ENCODE assay signal across 1 cellular context in genomic region chr10:7687228-7687907, GRCh38.
TF ChIP-seq lines count a peak whose summit lies in the region.

No MANE protein-coding gene starts in this region.

TF ChIP-seq in HepG2, 621 proteins besides CTCF, POLR2A, EP300 and RAD21 (continued from another document and continues in another):
- TF ChIP-seq BATF2 (CRISPR knock-in tag; IDR thresholded peaks at IDR 0.05): no peak
- no peak for TF ChIP-seq NFYB (CRISPR knock-in tag; IDR thresholded peaks at IDR 0.05)
- TF ChIP-seq YEATS4 (CRISPR knock-in tag; IDR thresholded peaks at IDR 0.05; ENCODE audit: borderline replicate concordance): no peak
- no peak for TF ChIP-seq SOX6 (IDR thresholded peaks at IDR 0.05)
- TF ChIP-seq SOX6 (CRISPR knock-in tag; IDR thresholded peaks at IDR 0.05): no peak
- TF ChIP-seq, protein P1, sequence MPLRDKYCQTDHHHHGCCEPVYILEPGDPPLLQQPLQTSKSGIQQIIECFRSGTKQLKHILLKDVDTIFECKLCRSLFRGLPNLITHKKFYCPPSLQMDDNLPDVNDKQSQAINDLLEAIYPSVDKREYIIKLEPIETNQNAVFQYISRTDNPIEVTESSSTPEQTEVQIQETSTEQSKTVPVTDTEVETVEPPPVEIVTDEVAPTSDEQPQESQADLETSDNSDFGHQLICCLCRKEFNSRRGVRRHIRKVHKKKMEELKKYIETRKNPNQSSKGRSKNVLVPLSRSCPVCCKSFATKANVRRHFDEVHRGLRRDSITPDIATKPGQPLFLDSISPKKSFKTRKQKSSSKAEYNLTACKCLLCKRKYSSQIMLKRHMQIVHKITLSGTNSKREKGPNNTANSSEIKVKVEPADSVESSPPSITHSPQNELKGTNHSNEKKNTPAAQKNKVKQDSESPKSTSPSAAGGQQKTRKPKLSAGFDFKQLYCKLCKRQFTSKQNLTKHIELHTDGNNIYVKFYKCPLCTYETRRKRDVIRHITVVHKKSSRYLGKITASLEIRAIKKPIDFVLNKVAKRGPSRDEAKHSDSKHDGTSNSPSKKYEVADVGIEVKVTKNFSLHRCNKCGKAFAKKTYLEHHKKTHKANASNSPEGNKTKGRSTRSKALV (CRISPR knock-in tag; IDR thresholded peaks at IDR 0.05): no peak
- no peak for TF ChIP-seq SMAD9 (CRISPR knock-in tag; IDR thresholded peaks at IDR 0.05)
- no peak for TF ChIP-seq SCMH1 (CRISPR knock-in tag; IDR thresholded peaks at IDR 0.05; ENCODE audit: borderline replicate concordance)
- TF ChIP-seq WIZ (CRISPR knock-in tag; IDR thresholded peaks at IDR 0.05): no peak
- TF ChIP-seq ZNF124 (CRISPR knock-in tag; IDR thresholded peaks at IDR 0.05): no peak
- TF ChIP-seq ZNF350 (CRISPR knock-in tag; IDR thresholded peaks at IDR 0.05; ENCODE audit: borderline replicate concordance, low read depth): no peak
- TF ChIP-seq ZNF616 (CRISPR knock-in tag; IDR thresholded peaks at IDR 0.05; ENCODE audit: low read depth): no peak
- TF ChIP-seq CBX2 (IDR thresholded peaks at IDR 0.05; ENCODE audit: low read depth, low read length): no peak
- TF ChIP-seq CBX2 (CRISPR knock-in tag; IDR thresholded peaks at IDR 0.05; ENCODE audit: low read depth): no peak
- peak; percentile 77 for TF ChIP-seq CEBPG (CRISPR knock-in tag; IDR thresholded peaks at IDR 0.05)
- TF ChIP-seq JUN (CRISPR knock-in tag; IDR thresholded peaks at IDR 0.05): no peak
- TF ChIP-seq TAF15 (IDR thresholded peaks at IDR 0.05; ENCODE audit: low read depth, low read length, poor library complexity, severe bottlenecking): no peak
- no peak for TF ChIP-seq GABPA (IDR thresholded peaks at IDR 0.05; ENCODE audit: low read depth, low read length)
- TF ChIP-seq GABPA (CRISPR knock-in tag; IDR thresholded peaks at IDR 0.05; ENCODE audit: low read depth): no peak; the same call in 1 of the 2 replicates
- TF ChIP-seq JUND (CRISPR knock-in tag; IDR thresholded peaks at IDR 0.05): no peak
- no peak for TF ChIP-seq ZBTB43 (CRISPR knock-in tag; conservative IDR thresholded peaks at IDR 0.05)
- peak; percentile 71; the same call in 1 of the 2 replicates for TF ChIP-seq ZNF792 (CRISPR knock-in tag; IDR thresholded peaks at IDR 0.05)
- TF ChIP-seq RBM22 (optimal IDR thresholded peaks at IDR 0.05; ENCODE audit: low read length): no peak
- TF ChIP-seq RAD51 (IDR thresholded peaks at IDR 0.05; ENCODE audit: borderline replicate concordance): no peak
- peak; percentile 43; the same call in 1 of the 2 replicates for TF ChIP-seq FOSL2 (CRISPR knock-in tag; IDR thresholded peaks at IDR 0.05)
- no peak for TF ChIP-seq NONO (IDR thresholded peaks at IDR 0.05)
- TF ChIP-seq NONO (CRISPR knock-in tag; conservative IDR thresholded peaks at IDR 0.05): no peak
- TF ChIP-seq GPN1 (CRISPR knock-in tag; IDR thresholded peaks at IDR 0.05; ENCODE audit: borderline replicate concordance): no peak
- no peak for TF ChIP-seq FOXM1 (CRISPR knock-in tag; IDR thresholded peaks at IDR 0.05)
- TF ChIP-seq MLXIP (CRISPR knock-in tag; IDR thresholded peaks at IDR 0.05; ENCODE audit: borderline replicate concordance): no peak
- TF ChIP-seq ZNF160 (CRISPR knock-in tag; IDR thresholded peaks at IDR 0.05): no peak
- TF ChIP-seq ONECUT2 (CRISPR knock-in tag; IDR thresholded peaks at IDR 0.05): no peak
- no peak for TF ChIP-seq ZNF335 (CRISPR knock-in tag; IDR thresholded peaks at IDR 0.05)
- TF ChIP-seq NCOA2 (CRISPR knock-in tag; IDR thresholded peaks at IDR 0.05): no peak
- TF ChIP-seq ZNF512B (CRISPR knock-in tag; IDR thresholded peaks at IDR 0.05; ENCODE audit: borderline replicate concordance): no peak
- no peak for TF ChIP-seq U2AF2 (IDR thresholded peaks at IDR 0.05; ENCODE audit: low read depth, low read length)
- TF ChIP-seq, protein P2, sequence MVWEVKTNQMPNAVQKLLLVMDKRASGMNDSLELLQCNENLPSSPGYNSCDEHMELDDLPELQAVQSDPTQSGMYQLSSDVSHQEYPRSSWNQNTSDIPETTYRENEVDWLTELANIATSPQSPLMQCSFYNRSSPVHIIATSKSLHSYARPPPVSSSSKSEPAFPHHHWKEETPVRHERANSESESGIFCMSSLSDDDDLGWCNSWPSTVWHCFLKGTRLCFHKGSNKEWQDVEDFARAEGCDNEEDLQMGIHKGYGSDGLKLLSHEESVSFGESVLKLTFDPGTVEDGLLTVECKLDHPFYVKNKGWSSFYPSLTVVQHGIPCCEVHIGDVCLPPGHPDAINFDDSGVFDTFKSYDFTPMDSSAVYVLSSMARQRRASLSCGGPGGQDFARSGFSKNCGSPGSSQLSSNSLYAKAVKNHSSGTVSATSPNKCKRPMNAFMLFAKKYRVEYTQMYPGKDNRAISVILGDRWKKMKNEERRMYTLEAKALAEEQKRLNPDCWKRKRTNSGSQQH (CRISPR knock-in tag; IDR thresholded peaks at IDR 0.05; ENCODE audit: low read depth): no peak
- no peak for TF ChIP-seq ZSCAN25 (CRISPR knock-in tag; IDR thresholded peaks at IDR 0.05)
- TF ChIP-seq, protein P3, sequence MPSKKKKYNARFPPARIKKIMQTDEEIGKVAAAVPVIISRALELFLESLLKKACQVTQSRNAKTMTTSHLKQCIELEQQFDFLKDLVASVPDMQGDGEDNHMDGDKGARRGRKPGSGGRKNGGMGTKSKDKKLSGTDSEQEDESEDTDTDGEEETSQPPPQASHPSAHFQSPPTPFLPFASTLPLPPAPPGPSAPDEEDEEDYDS (CRISPR knock-in tag; IDR thresholded peaks at IDR 0.05): peak; percentile 19; the same call in 1 of the 2 replicates
- TF ChIP-seq CERS6 (CRISPR knock-in tag; IDR thresholded peaks at IDR 0.05): no peak
- TF ChIP-seq MIXL1 (CRISPR knock-in tag; IDR thresholded peaks at IDR 0.05): peak; percentile 85
- TF ChIP-seq PHF5A (CRISPR knock-in tag; IDR thresholded peaks at IDR 0.05; ENCODE audit: low read depth, unreplicated experiment): no peak
- TF ChIP-seq ARID2 (CRISPR knock-in tag; IDR thresholded peaks at IDR 0.05; ENCODE audit: borderline replicate concordance): no peak
- 0 out of 2 replicates have a peak, but pooled peaks have one; percentile 77 for TF ChIP-seq CHD4 (IDR thresholded peaks at IDR 0.05; ENCODE audit: borderline replicate concordance, low read length)
- no peak for TF ChIP-seq MTF1 (CRISPR knock-in tag; IDR thresholded peaks at IDR 0.05)
- TF ChIP-seq FOXA1 (IDR thresholded peaks at IDR 0.05): no peak
- 0 out of 2 replicates have a peak, but pooled peaks have one; percentile 18 for TF ChIP-seq FOXA1 (CRISPR knock-in tag; IDR thresholded peaks at IDR 0.05)
- TF ChIP-seq ZSCAN29 (CRISPR knock-in tag; conservative IDR thresholded peaks at IDR 0.05): no peak
- no peak for TF ChIP-seq ZNF317 (CRISPR knock-in tag; IDR thresholded peaks at IDR 0.05)
- TF ChIP-seq ZNF746 (CRISPR knock-in tag; IDR thresholded peaks at IDR 0.05): no peak
- TF ChIP-seq, protein P4, sequence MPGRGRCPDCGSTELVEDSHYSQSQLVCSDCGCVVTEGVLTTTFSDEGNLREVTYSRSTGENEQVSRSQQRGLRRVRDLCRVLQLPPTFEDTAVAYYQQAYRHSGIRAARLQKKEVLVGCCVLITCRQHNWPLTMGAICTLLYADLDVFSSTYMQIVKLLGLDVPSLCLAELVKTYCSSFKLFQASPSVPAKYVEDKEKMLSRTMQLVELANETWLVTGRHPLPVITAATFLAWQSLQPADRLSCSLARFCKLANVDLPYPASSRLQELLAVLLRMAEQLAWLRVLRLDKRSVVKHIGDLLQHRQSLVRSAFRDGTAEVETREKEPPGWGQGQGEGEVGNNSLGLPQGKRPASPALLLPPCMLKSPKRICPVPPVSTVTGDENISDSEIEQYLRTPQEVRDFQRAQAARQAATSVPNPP (CRISPR knock-in tag; IDR thresholded peaks at IDR 0.05): no peak
- no peak for TF ChIP-seq NR2F6 (IDR thresholded peaks at IDR 0.05)
- TF ChIP-seq NR2F6 (CRISPR knock-in tag; IDR thresholded peaks at IDR 0.05): peak; percentile 37; the same call in 1 of the 2 replicates
- TF ChIP-seq PAWR (CRISPR knock-in tag; IDR thresholded peaks at IDR 0.05; ENCODE audit: borderline replicate concordance): no peak
- TF ChIP-seq YY1 (IDR thresholded peaks at IDR 0.05; ENCODE audit: insufficient read depth, insufficient replicate concordance, low read depth, low read length): peak; percentile 28
- peak; percentile 19; the same call in 1 of the 2 replicates for TF ChIP-seq BCL6 (CRISPR knock-in tag; IDR thresholded peaks at IDR 0.05)
- TF ChIP-seq ZNF264 (CRISPR knock-in tag; IDR thresholded peaks at IDR 0.05): peak; percentile 46; the same call in 1 of the 2 replicates
- no peak for TF ChIP-seq NFATC3 (CRISPR knock-in tag; IDR thresholded peaks at IDR 0.05)
- peak in 1 of 2 experiments; percentile 24; a peak in 1 of 4 replicates for TF ChIP-seq KLF16 (CRISPR knock-in tag; IDR thresholded peaks at IDR 0.05)
- 0 out of 2 replicates have a peak, but pooled peaks have one; percentile 48 for TF ChIP-seq HMG20B (CRISPR knock-in tag; conservative IDR thresholded peaks at IDR 0.05)
- TF ChIP-seq ZKSCAN8 (CRISPR knock-in tag; IDR thresholded peaks at IDR 0.05; ENCODE audit: borderline replicate concordance): no peak
- no peak for TF ChIP-seq CHCHD3 (CRISPR knock-in tag; IDR thresholded peaks at IDR 0.05)
- no peak for TF ChIP-seq JARID2 (CRISPR knock-in tag; IDR thresholded peaks at IDR 0.05; ENCODE audit: insufficient replicate concordance)
- 0 out of 2 replicates have a peak, but pooled peaks have one; percentile 7 for TF ChIP-seq GFI1 (CRISPR knock-in tag; IDR thresholded peaks at IDR 0.05; ENCODE audit: borderline replicate concordance)
- peak in 1 of 2 experiments; percentile 16; a peak in 1 of 4 replicates for TF ChIP-seq NR2F1 (CRISPR knock-in tag; IDR thresholded peaks at IDR 0.05)
- no peak for TF ChIP-seq MBNL3 (CRISPR knock-in tag; conservative IDR thresholded peaks at IDR 0.05)
